1 cellular context compared by ENCODE assay signal in the genomic region with DNA sequence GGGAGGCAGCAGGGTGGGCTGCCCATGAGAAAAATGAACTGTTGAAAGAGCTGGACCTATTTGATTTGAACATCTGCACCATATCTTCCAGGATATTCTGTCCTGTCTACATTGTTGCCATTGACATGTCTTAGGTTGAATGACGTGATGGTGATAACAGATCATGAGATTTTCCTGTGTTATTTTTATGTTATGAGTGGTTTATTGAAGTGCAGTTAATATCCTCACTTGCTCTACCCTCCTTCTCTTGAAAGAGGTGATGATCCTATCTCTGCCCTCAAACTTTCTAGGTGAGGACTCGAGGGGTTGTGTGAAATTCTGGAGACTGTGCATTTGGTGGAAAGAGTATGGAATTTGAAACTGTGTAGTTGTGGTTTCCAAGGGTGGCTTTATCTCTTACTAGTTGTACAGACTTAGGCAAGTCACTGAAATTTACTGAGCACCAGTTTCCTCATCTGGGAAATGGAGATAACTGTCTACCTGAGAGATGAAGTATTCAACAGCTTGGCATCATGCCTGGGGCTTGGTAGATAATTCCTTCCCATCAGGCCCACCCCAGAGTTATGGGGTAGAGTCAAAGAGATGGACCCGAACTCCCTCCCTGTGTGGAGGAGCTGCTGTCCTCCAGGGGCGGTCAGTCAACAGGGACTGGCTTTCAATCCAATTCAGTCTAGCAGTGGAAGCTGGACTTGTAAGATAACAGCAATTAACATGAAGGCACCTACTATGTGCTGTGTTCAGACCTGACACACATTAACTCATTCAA.
A peak's percentile ranks its signal among the peaks of the same experiment; 100 is the strongest.
TF ChIP-seq lines count a peak whose summit lies in the region.

No MANE protein-coding gene starts in this region.

TF ChIP-seq in K562, 482 proteins besides CTCF, POLR2A, EP300 and RAD21 (continued from another document and continues in another):
- TF ChIP-seq MITF (IDR thresholded peaks at IDR 0.05) (no peak), TBL1XR1 (IDR thresholded peaks at IDR 0.05; ENCODE audit: low read length in 2 of 2) (peak; percentile 61 to 84; a peak in 2 of 4 replicates), ETS2 (tag; IDR thresholded peaks at IDR 0.05; ENCODE audit: borderline replicate concordance, poor library complexity, severe bottlenecking) (no peak), PTTG1 (tag; IDR thresholded peaks at IDR 0.05; ENCODE audit: low read depth) (no peak; the same call in 1 of the 2 replicates), NFRKB (IDR thresholded peaks at IDR 0.05; ENCODE audit: low read depth) (0 out of 2 replicates have a peak, but pooled peaks have one; percentile 15), MTA2 (IDR thresholded peaks at IDR 0.05; ENCODE audit: low read depth) (peak; percentile 71), SP1 (CRISPR knock-in tag; IDR thresholded peaks at IDR 0.05) (no peak), ZNF592 (IDR thresholded peaks at IDR 0.05) (no peak), MTF1 (CRISPR knock-in tag; IDR thresholded peaks at IDR 0.05; ENCODE audit: borderline replicate concordance) (no peak), ZNF197 (CRISPR knock-in tag; IDR thresholded peaks at IDR 0.05; ENCODE audit: low read depth) (peak; percentile 27; the same call in 1 of the 2 replicates), ZNF134 (CRISPR knock-in tag; conservative IDR thresholded peaks at IDR 0.05) (0 out of 2 replicates have a peak, but pooled peaks have one; percentile 23), KLF16 (IDR thresholded peaks at IDR 0.05) (peak; percentile 55), ZKSCAN3 (CRISPR knock-in tag; IDR thresholded peaks at IDR 0.05) (no peak), U2AF2 (optimal IDR thresholded peaks at IDR 0.05; ENCODE audit: low read depth, low read length) (no peak), ZNF280B (CRISPR knock-in tag; IDR thresholded peaks at IDR 0.05) (no peak), ZBTB17 (CRISPR knock-in tag; IDR thresholded peaks at IDR 0.05) (no peak), ZNF77 (CRISPR knock-in tag; IDR thresholded peaks at IDR 0.05) (no peak), RAD51 (IDR thresholded peaks at IDR 0.05; ENCODE audit: borderline replicate concordance, low read depth) (no peak), ZNF384 (IDR thresholded peaks at IDR 0.05; ENCODE audit: low read depth, low read length) (no peak), KDM1A (IDR thresholded peaks at IDR 0.05) (peak; percentile 8 to 47; a peak in 2 of 4 replicates), GTF2E2 (tag; IDR thresholded peaks at IDR 0.05) (peak; percentile 28), GATAD2A (IDR thresholded peaks at IDR 0.05) (0 out of 2 replicates have a peak, but pooled peaks have one; percentile 54), ZBTB7A (IDR thresholded peaks at IDR 0.05; ENCODE audit: borderline replicate concordance, control insufficient read depth, low read depth, low read length) (no peak), SIN3A (IDR thresholded peaks at IDR 0.05; ENCODE audit: borderline replicate concordance in 2 of 2, control insufficient read depth in 1 of 2, low read depth in 2 of 2, low read length in 2 of 2) (no peak), ELF2 (CRISPR knock-in tag; IDR thresholded peaks at IDR 0.05) (no peak), ETS1 (conservative IDR thresholded peaks at IDR 0.05; ENCODE audit: control insufficient read depth, low read depth, low read length) (no peak), NELFE (IDR thresholded peaks at IDR 0.05; ENCODE audit: insufficient read depth, insufficient read length) (no peak), CEBPB (tag; IDR thresholded peaks at IDR 0.05) (peak; percentile 64), MXI1 (IDR thresholded peaks at IDR 0.05; ENCODE audit: low read depth, low read length) (no peak), ZNF668 (CRISPR knock-in tag; IDR thresholded peaks at IDR 0.05) (no peak), HNRNPLL (IDR thresholded peaks at IDR 0.05; ENCODE audit: low read depth, low read length, poor library complexity, severe bottlenecking) (no peak), PRMT5 (CRISPR knock-in tag; IDR thresholded peaks at IDR 0.05) (no peak), ZNF431 (CRISPR knock-in tag; IDR thresholded peaks at IDR 0.05) (no peak), FOXK2 (conservative IDR thresholded peaks at IDR 0.05 in 1 of 2, IDR thresholded peaks at IDR 0.05 in 1 of 2; ENCODE audit: low read depth in 2 of 2) (peak in 1 of 2 experiments; percentile 8; a peak in 1 of 4 replicates), PKNOX1 (IDR thresholded peaks at IDR 0.05) (peak; percentile 59; the same call in 1 of the 2 replicates), CREB3 (tag; conservative IDR thresholded peaks at IDR 0.05; ENCODE audit: low read depth) (no peak), MAFF (IDR thresholded peaks at IDR 0.05; ENCODE audit: low read length) (peak; percentile 14; the same call in 1 of the 2 replicates)
- TF ChIP-seq, protein P1, sequence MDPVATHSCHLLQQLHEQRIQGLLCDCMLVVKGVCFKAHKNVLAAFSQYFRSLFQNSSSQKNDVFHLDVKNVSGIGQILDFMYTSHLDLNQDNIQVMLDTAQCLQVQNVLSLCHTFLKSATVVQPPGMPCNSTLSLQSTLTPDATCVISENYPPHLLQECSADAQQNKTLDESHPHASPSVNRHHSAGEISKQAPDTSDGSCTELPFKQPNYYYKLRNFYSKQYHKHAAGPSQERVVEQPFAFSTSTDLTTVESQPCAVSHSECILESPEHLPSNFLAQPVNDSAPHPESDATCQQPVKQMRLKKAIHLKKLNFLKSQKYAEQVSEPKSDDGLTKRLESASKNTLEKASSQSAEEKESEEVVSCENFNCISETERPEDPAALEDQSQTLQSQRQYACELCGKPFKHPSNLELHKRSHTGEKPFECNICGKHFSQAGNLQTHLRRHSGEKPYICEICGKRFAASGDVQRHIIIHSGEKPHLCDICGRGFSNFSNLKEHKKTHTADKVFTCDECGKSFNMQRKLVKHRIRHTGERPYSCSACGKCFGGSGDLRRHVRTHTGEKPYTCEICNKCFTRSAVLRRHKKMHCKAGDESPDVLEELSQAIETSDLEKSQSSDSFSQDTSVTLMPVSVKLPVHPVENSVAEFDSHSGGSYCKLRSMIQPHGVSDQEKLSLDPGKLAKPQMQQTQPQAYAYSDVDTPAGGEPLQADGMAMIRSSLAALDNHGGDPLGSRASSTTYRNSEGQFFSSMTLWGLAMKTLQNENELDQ (CRISPR knock-in tag; IDR thresholded peaks at IDR 0.05; ENCODE audit: borderline replicate concordance): no peak
- TF ChIP-seq, protein P2, sequence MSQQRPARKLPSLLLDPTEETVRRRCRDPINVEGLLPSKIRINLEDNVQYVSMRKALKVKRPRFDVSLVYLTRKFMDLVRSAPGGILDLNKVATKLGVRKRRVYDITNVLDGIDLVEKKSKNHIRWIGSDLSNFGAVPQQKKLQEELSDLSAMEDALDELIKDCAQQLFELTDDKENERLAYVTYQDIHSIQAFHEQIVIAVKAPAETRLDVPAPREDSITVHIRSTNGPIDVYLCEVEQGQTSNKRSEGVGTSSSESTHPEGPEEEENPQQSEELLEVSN (IDR thresholded peaks at IDR 0.05; ENCODE audit: borderline replicate concordance in 1 of 2, extremely low read depth in 1 of 2, insufficient read depth in 1 of 2, insufficient read length in 1 of 2, low read depth in 1 of 2, low read length in 1 of 2, poor library complexity in 1 of 2, severe bottlenecking in 1 of 2): no peak
- TF ChIP-seq, protein P3, sequence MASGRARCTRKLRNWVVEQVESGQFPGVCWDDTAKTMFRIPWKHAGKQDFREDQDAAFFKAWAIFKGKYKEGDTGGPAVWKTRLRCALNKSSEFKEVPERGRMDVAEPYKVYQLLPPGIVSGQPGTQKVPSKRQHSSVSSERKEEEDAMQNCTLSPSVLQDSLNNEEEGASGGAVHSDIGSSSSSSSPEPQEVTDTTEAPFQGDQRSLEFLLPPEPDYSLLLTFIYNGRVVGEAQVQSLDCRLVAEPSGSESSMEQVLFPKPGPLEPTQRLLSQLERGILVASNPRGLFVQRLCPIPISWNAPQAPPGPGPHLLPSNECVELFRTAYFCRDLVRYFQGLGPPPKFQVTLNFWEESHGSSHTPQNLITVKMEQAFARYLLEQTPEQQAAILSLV (tag; IDR thresholded peaks at IDR 0.05): no peak
- TF ChIP-seq, protein P4, sequence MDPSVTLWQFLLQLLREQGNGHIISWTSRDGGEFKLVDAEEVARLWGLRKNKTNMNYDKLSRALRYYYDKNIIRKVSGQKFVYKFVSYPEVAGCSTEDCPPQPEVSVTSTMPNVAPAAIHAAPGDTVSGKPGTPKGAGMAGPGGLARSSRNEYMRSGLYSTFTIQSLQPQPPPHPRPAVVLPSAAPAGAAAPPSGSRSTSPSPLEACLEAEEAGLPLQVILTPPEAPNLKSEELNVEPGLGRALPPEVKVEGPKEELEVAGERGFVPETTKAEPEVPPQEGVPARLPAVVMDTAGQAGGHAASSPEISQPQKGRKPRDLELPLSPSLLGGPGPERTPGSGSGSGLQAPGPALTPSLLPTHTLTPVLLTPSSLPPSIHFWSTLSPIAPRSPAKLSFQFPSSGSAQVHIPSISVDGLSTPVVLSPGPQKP (CRISPR knock-in tag; IDR thresholded peaks at IDR 0.05): no peak
